ENCODE assay signal across 16 cellular contexts in genomic region chr14:104168603-104169002, GRCh38. TPM values are rescaled to one million over a fixed set of nuclear protein-coding genes. Genes with fewer than 3 reads are reported as not detected.
DNase-seq lines count a peak whose midpoint lies in the region; ATAC-seq and TF ChIP-seq lines count a peak whose summit lies in the region.
"Had no signal": no experiment of that assay in that cellular context is flagged by ENCODE, and none has a peak within 500 bp of the region (broad histone marks: within the 10 kb centered on the region; RNA-seq: fewer than 3 reads in every experiment).

No MANE protein-coding gene starts in this region.

- H4K5ac ChIP-seq in H9 (ENCODE audit: insufficient read length, low read depth, low read length) = no peak overlapping the region

- H3K9ac ChIP-seq in BLaER1 (peak overlapping the region; percentile 39), H9 (ENCODE audit: extremely low read depth, insufficient read length, low read length) (no peak overlapping the region), iPS-15b (ENCODE audit: low read depth, low read length) (peak overlapping the region; percentile 24)
- H3K9ac ChIP-seq: GM23248 had no signal

- H2BK12ac ChIP-seq in H9 (ENCODE audit: insufficient read length, low read depth, low read length) = no peak overlapping the region

- no peaks in the 10 kb centered on the region; the same call in 1 of the 2 replicates for H3K27me3 Mint-ChIP-seq in H9 (ENCODE audit: low read depth)
- no peaks in the 10 kb centered on the region for H3K27me3 Mint-ChIP-seq in activated CD8-positive, alpha-beta T cell treated with anti-CD3 and anti-CD28 coated beads, Interleukin-2, amount 10 ng/mL, durations not matched to agents 7 days and 5 days (ENCODE audit: low read depth)
- H3K27me3 Mint-ChIP-seq: CD4-positive, alpha-beta T cell had no signal

- H3K36me3 ChIP-seq in heart left ventricle (peaks cover 0 to 16% (median 0%) of the 10 kb centered on the region in 9 donors), BLaER1 (peaks cover 40% of the 10 kb centered on the region), iPS-15b (ENCODE audit: control insufficient read depth, insufficient read depth, low read length) (peaks cover 37% of the 10 kb centered on the region)
- H3K36me3 ChIP-seq: HAP-1 had no signal

- H4K20me1 ChIP-seq in BLaER1 = peaks cover 75% of the 10 kb centered on the region
- no peaks in the 10 kb centered on the region for H4K20me1 ChIP-seq in H9 (ENCODE audit: control insufficient read depth, insufficient read depth, insufficient read length)

- H3K36me3 Mint-ChIP-seq in H9 (ENCODE audit: insufficient read depth in 1 of 3, low read depth in 3 of 3) = peaks cover 0 to 8% (median 3%) of the 10 kb centered on the region in 3 experiments; a peak in 3 of 7 replicates
- H3K36me3 Mint-ChIP-seq in activated CD8-positive, alpha-beta T cell treated with anti-CD3 and anti-CD28 coated beads, Interleukin-2, amount 10 ng/mL, durations not matched to agents 7 days and 5 days (ENCODE audit: low read depth) = no peaks in the 10 kb centered on the region

- H3K27ac ChIP-seq in heart left ventricle = peak overlapping the region in 7 of 12 donors; percentile 46 to 76 (median 67)
- no peak overlapping the region for H3K27ac ChIP-seq in right cardiac atrium (ENCODE audit: low read length)
- peak overlapping the region; percentile 38; the same call in 1 of the 2 replicates for H3K27ac ChIP-seq in BLaER1
- no peak overlapping the region for H3K27ac ChIP-seq in H9 (ENCODE audit: insufficient read length, low read depth, low read length)
- H3K27ac ChIP-seq: C4-2B, GM23248 had no signal

- no peak overlapping the region for H3K23ac ChIP-seq in H9 (ENCODE audit: insufficient read length, low read depth, low read length)

- CTCF ChIA-PET in activated CD8-positive, alpha-beta T cell treated with anti-CD3 and anti-CD28 coated beads, Interleukin-2, amount 10 ng/mL, durations not matched to agents 7 days and 5 days (lab: Charles Lee) = no interaction called here

- H3K9me3 Mint-ChIP-seq in H9 = no peaks in the 10 kb centered on the region
- H3K9me3 Mint-ChIP-seq in activated CD8-positive, alpha-beta T cell treated with anti-CD3 and anti-CD28 coated beads, Interleukin-2, amount 10 ng/mL, durations not matched to agents 7 days and 5 days (ENCODE audit: insufficient read depth) = no peaks in the 10 kb centered on the region
- H3K9me3 Mint-ChIP-seq: CD4-positive, alpha-beta T cell had no signal

- H3K4me3 ChIP-seq in heart left ventricle (no peak overlapping the region), right cardiac atrium (ENCODE audit: low read length) (no peak overlapping the region), BLaER1 (no peak overlapping the region), iPS-15b (ENCODE audit: low read depth, low read length) (no peak overlapping the region)
- H3K4me3 ChIP-seq: GM23248, HAP-1 had no signal

- H2AFZ ChIP-seq in H9 (ENCODE audit: low read length) = no peak overlapping the region
- H2AFZ ChIP-seq: GM23248 had no signal

- H3K4me2 ChIP-seq in BLaER1 (peak overlapping the region; percentile 93), H9 (ENCODE audit: insufficient read depth, insufficient read length, low read length) (no peak overlapping the region)

- peaks cover 25 to 31% of the 10 kb centered on the region in 2 experiments for H3K4me1 Mint-ChIP-seq in H9
- no peaks in the 10 kb centered on the region for H3K4me1 Mint-ChIP-seq in activated CD8-positive, alpha-beta T cell treated with anti-CD3 and anti-CD28 coated beads, Interleukin-2, amount 10 ng/mL, durations not matched to agents 7 days and 5 days (ENCODE audit: low read depth)

- H3K27me3 ChIP-seq in heart left ventricle (no peaks in the 10 kb centered on the region), right cardiac atrium (ENCODE audit: control insufficient read depth, insufficient read depth) (no peaks in the 10 kb centered on the region), BLaER1 (no peaks in the 10 kb centered on the region), H9 (ENCODE audit: insufficient read depth, low read length) (no peaks in the 10 kb centered on the region), iPS-15b (ENCODE audit: control insufficient read depth, insufficient read depth, low read length) (no peaks in the 10 kb centered on the region)

- WGBS in heart left ventricle, 4 donors = 89 to 98% (median 93%) methylated on average over 10 to 15 of the region's 15 CpGs
- 92% methylated on average over 15 of the region's 15 CpGs for whole genome bisulfite sequencing in right cardiac atrium
- no CpG with 5 or more reads among the region's 15 CpGs for WGBS in H9 (ENCODE audit: extremely low coverage, insufficient read length, low lambda C conversion rate)

- TF ChIP-seq CTCF in heart left ventricle (IDR thresholded peaks at IDR 0.05) (no peak), H9 (conservative IDR thresholded peaks at IDR 0.05) (no peak)

- H3K4ac ChIP-seq in H9 (ENCODE audit: low read depth, low read length) = no peak overlapping the region

- H3K18ac ChIP-seq in H9 (ENCODE audit: insufficient read length, low read depth, low read length) = no peak overlapping the region

- no peaks in the 10 kb centered on the region for H3K79me1 ChIP-seq in H9 (ENCODE audit: insufficient read depth, low read depth, low read length, poor library complexity, severe bottlenecking)

- H4K91ac ChIP-seq in H9 (ENCODE audit: insufficient read length, low read depth, low read length) = no peak overlapping the region

- DNase-seq in heart left ventricle (no peak), right cardiac atrium (no peak), H9 (no peak), RKO (ENCODE audit: low spot score) (no peak)
- DNase-seq in activated CD8-positive, alpha-beta T cell treated with anti-CD3 and anti-CD28 coated beads, Interleukin-2, amount 10 ng/mL, durations not matched to agents 7 days and 5 days = no peak
- DNase-seq: 8988T; Caco-2; CD4-positive, alpha-beta T cell; GM23248 had no signal

- no peaks in the 10 kb centered on the region for H3K9me3 ChIP-seq in heart left ventricle
- no peaks in the 10 kb centered on the region for H3K9me3 ChIP-seq in right cardiac atrium (ENCODE audit: control insufficient read depth, low read length)
- no peaks in the 10 kb centered on the region for H3K9me3 ChIP-seq in BLaER1
- no peaks in the 10 kb centered on the region for H3K9me3 ChIP-seq in H9 (ENCODE audit: control insufficient read depth, low read depth, low read length)
- no peaks in the 10 kb centered on the region for H3K9me3 ChIP-seq in iPS-15b (ENCODE audit: control insufficient read depth, insufficient read depth, low read length)
- H3K9me3 ChIP-seq: Caco-2, HAP-1 had no signal

- POLR2A ChIA-PET in activated CD8-positive, alpha-beta T cell treated with anti-CD3 and anti-CD28 coated beads, Interleukin-2, amount 10 ng/mL, durations not matched to agents 7 days and 5 days (lab: Charles Lee) = no interaction called here

- H2BK120ac ChIP-seq in H9 (ENCODE audit: low read depth, low read length, poor library complexity, severe bottlenecking) = no peak overlapping the region

- no peaks in the 10 kb centered on the region; the same call in 1 of the 2 replicates for H3K79me2 ChIP-seq in H9 (ENCODE audit: insufficient read depth, low read length)

- H3K4me3 Mint-ChIP-seq in H9 = no peak overlapping the region
- no peak overlapping the region for H3K4me3 Mint-ChIP-seq in activated CD8-positive, alpha-beta T cell treated with anti-CD3 and anti-CD28 coated beads, Interleukin-2, amount 10 ng/mL, durations not matched to agents 7 days and 5 days
- H3K4me3 Mint-ChIP-seq: CD4-positive, alpha-beta T cell had no signal

- H3K4me1 ChIP-seq in heart left ventricle = peaks cover 0 to 48% (median 26%) of the 10 kb centered on the region in 12 donors
- no peaks in the 10 kb centered on the region for H3K4me1 ChIP-seq in right cardiac atrium (ENCODE audit: control insufficient read depth, insufficient read depth, low read length)
- peaks cover 66% of the 10 kb centered on the region for H3K4me1 ChIP-seq in BLaER1
- H3K4me1 ChIP-seq in H9 (ENCODE audit: insufficient read depth, low read length) = peaks cover 4% of the 10 kb centered on the region; the same call in 1 of the 2 replicates
- peaks cover 4% of the 10 kb centered on the region for H3K4me1 ChIP-seq in iPS-15b (ENCODE audit: control insufficient read depth, insufficient read depth, low read length)

- no peak overlapping the region for H3K56ac ChIP-seq in H9 (ENCODE audit: insufficient read length, low read depth, low read length)

- no peak overlapping the region for H4K8ac ChIP-seq in H9 (replicated peaks; ENCODE audit: insufficient read length, low read depth, low read length)

- no peak overlapping the region for H2BK15ac ChIP-seq in H9 (ENCODE audit: low read depth, low read length)

- H3K14ac ChIP-seq in H9 (ENCODE audit: insufficient read depth, low read length) = 0 out of 2 replicates have a peak overlapping the region, but pooled peaks have one; percentile 17

- H2AK5ac ChIP-seq in H9 (ENCODE audit: insufficient read length, low read length) = no peak overlapping the region

- TF ChIP-seq POLR2A in heart left ventricle (IDR thresholded peaks at IDR 0.05) = no peak

- ATAC-seq in heart left ventricle (no peak), right cardiac atrium (no peak), GM18861 (IDR thresholded peaks at IDR 0.05; ENCODE audit: unreplicated experiment) (no peak)
- ATAC-seq in activated CD8-positive, alpha-beta T cell treated with anti-CD3 and anti-CD28 coated beads, Interleukin-2, amount 10 ng/mL, durations not matched to agents 7 days and 5 days = no peak

- intact Hi-C loops in heart left ventricle (cut with DNase I) (loop anchor here in 1 of 10 donors (2.0 kb wide), 1 partner anchor 14 kb away; no protein-coding TSS in a partner anchor), right cardiac atrium (cut with DNase I) (no loop called here)

- no peak overlapping the region for H2BK20ac ChIP-seq in H9 (ENCODE audit: low read depth, low read length, poor library complexity, severe bottlenecking)

- no peak overlapping the region for H2BK5ac ChIP-seq in H9 (ENCODE audit: insufficient read length, low read length)

- no peak overlapping the region for H3T11ph ChIP-seq in H9 (ENCODE audit: low read length)

- H3K23me2 ChIP-seq in H9 (ENCODE audit: insufficient read length, low read depth, low read length, poor library complexity, severe bottlenecking) = no peaks in the 10 kb centered on the region

- peak overlapping the region in 1 of 3 experiments; percentile 48; a peak in 1 of 7 replicates for H3K27ac Mint-ChIP-seq in H9
- H3K27ac Mint-ChIP-seq in activated CD8-positive, alpha-beta T cell treated with anti-CD3 and anti-CD28 coated beads, Interleukin-2, amount 10 ng/mL, durations not matched to agents 7 days and 5 days = no peak overlapping the region
- H3K27ac Mint-ChIP-seq: CD4-positive, alpha-beta T cell had no signal

RNA-seq across cellular contexts. Expression of gene KIF26A, which starts 30.2 kb away (rescaled TPM):
- 10 to 100 TPM in 2 of 9 donors, 1 to 10 TPM in 7; 4.9 to 12.6 (median 7.8) TPM for total RNA-seq in heart left ventricle
- polyA plus RNA-seq in heart left ventricle = 1 to 10 TPM; 5.0 to 8.0 TPM
- 10 to 100 TPM in 2 of 4 donors, 1 to 10 TPM in 2; 7.9 to 10.6 (median 9.9) TPM for total RNA-seq in right cardiac atrium
- polyA plus RNA-seq in right cardiac atrium = 7.1 TPM
- total RNA-seq in H9 (2021) = 43.0 and 44.2 TPM in 2 replicates
- total RNA-seq in activated CD8-positive, alpha-beta T cell treated with anti-CD3 and anti-CD28 coated beads, Interleukin-2, amount 10 ng/mL, durations not matched to agents 7 days and 5 days = under 1 TPM; 0.26 TPM
- total RNA-seq: GM23248, HT-29 had no signal
- polyA plus RNA-seq: AG04450, GM23248 had no signal

Comparison
In these comparisons a context has a peak if more than half of its experiments do, and no peak if none do; other contexts are left out.
1. H3K27ac ChIP-seq: peak in heart left ventricle (7 of 12) and BLaER1 (single experiment); none in right cardiac atrium (single experiment) and H9 (single experiment).
2. RNA of gene KIF26A, which starts 30.2 kb away (total RNA-seq): 43.0 to 44.2 TPM in H9, 7.9 to 10.6 TPM in right cardiac atrium and 4.9 to 12.6 TPM in heart left ventricle; 0.26 TPM in activated CD8-positive, alpha-beta T cell treated with anti-CD3 and anti-CD28 coated beads, Interleukin-2, amount 10 ng/mL, durations not matched to agents 7 days and 5 days; every median in the first group is over 4 times any median in the second.